ENCODE assay signal across 8 cellular contexts in genomic region chr19:30719991-30720329, GRCh38.
DNase-seq lines count a peak whose midpoint lies in the region; ATAC-seq and TF ChIP-seq lines count a peak whose summit lies in the region.

No MANE protein-coding gene starts in this region.

- H3K36me3 ChIP-seq in heart left ventricle: no peaks in the 10 kb centered on the region
- H3K36me3 ChIP-seq in psoas muscle (ENCODE audit: insufficient read depth in 1 of 2, low read depth in 1 of 2): no peaks in the 10 kb centered on the region

- H3K4me3 ChIP-seq in heart left ventricle (peak overlapping the region; percentile 34 to 88 (median 65)), psoas muscle (peak overlapping the region; percentile 78)

- ATAC-seq in heart left ventricle (peak; percentile 57 to 76 (median 66)), psoas muscle (peak in 3 of 4 donors; percentile 35 to 62 (median 53)), HG03439 (IDR thresholded peaks at IDR 0.05; ENCODE audit: unreplicated experiment) (no peak), HG03159 (IDR thresholded peaks at IDR 0.05; ENCODE audit: unreplicated experiment) (no peak)

- peak overlapping the region; percentile 77 for H3K27ac ChIP-seq in VCaP
- peak overlapping the region; percentile 35 to 88 (median 84) for H3K27ac ChIP-seq in heart left ventricle
- H3K27ac ChIP-seq in psoas muscle: peak overlapping the region; percentile 58

- intact Hi-C loops in heart left ventricle (cut with DNase I): no loop called here
- intact Hi-C loops in psoas muscle (cut with DNase I): no loop called here

- H3K9me3 ChIP-seq in heart left ventricle: no peaks in the 10 kb centered on the region
- no peaks in the 10 kb centered on the region for H3K9me3 ChIP-seq in psoas muscle

- WGBS in heart left ventricle, 4 donors: 19 to 26% (median 21%) methylated on average over 9 of the region's 9 CpGs
- WGBS in psoas muscle, 3 donors: 19 to 24% (median 23%) methylated on average over 9 of the region's 9 CpGs

- DNase-seq in EH (ENCODE audit: low read depth) (peak; percentile 1), heart left ventricle (peak in 3 of 5 donors; percentile 33 to 51 (median 47)), psoas muscle (peak in 1 of 2 donors; percentile 53), NCI-H1694 (lab: John Stamatoyannopoulos, UW) (no peak)
- no peak for DNase-seq in activated CD8-positive, alpha-beta memory T cell treated with anti-CD3 and anti-CD28 coated beads for 24 hours

- no peaks in the 10 kb centered on the region for H3K27me3 ChIP-seq in heart left ventricle
- H3K27me3 ChIP-seq in psoas muscle (ENCODE audit: insufficient read depth in 3 of 3, low read length in 2 of 3): no peaks in the 10 kb centered on the region

- TF ChIP-seq CTCF in VCaP (conservative IDR thresholded peaks at IDR 0.05): no peak
- no peak for TF ChIP-seq CTCF in heart left ventricle (IDR thresholded peaks at IDR 0.05)
- TF ChIP-seq CTCF in psoas muscle (IDR thresholded peaks at IDR 0.05): no peak

- no peak for TF ChIP-seq POLR2A in heart left ventricle (IDR thresholded peaks at IDR 0.05)

- H3K4me1 ChIP-seq in heart left ventricle (peaks cover 0 to 18% (median 12%) of the 10 kb centered on the region in 12 donors), psoas muscle (peaks cover 8% of the 10 kb centered on the region)

Comparison
In these comparisons a context has a peak if more than half of its experiments do, and no peak if none do; other contexts are left out.
1. DNase-seq: peak in EH (single experiment) and heart left ventricle (3 of 5); none in NCI-H1694 (single experiment) and activated CD8-positive, alpha-beta memory T cell treated with anti-CD3 and anti-CD28 coated beads for 24 hours (single experiment).
2. ATAC-seq: peak in heart left ventricle (4 of 4) and psoas muscle (3 of 4); none in HG03439 (single experiment) and HG03159 (single experiment).
3. Peak in every context shown above with its lines, with median percentiles within 50 percentile points of each other: H3K27ac ChIP-seq.